Comparison of ENCODE assay signal across 1 cellular context in genomic region chr22:19629720-19630419, GRCh38.
TF ChIP-seq lines count a peak whose summit lies in the region.

No MANE protein-coding gene starts in this region.

TF ChIP-seq in HEK293, 187 proteins besides CTCF, POLR2A, EP300 and RAD21 (continued from another document):
- TF ChIP-seq PATZ1 (tag by site-specific recombination; IDR thresholded peaks at IDR 0.05) = 0 out of 2 replicates have a peak, but pooled peaks have one; percentile 46
- TF ChIP-seq ZNF513 (tag by site-specific recombination; IDR thresholded peaks at IDR 0.05) = no peak
- TF ChIP-seq ZNF324 (tag by site-specific recombination; IDR thresholded peaks at IDR 0.05) = no peak
- peak; percentile 94 for TF ChIP-seq SCRT2 (tag by site-specific recombination; IDR thresholded peaks at IDR 0.05)
- TF ChIP-seq ZNF654 (tag by site-specific recombination; IDR thresholded peaks at IDR 0.05; ENCODE audit: low read depth) = peak; percentile 99
- TF ChIP-seq ZNF660 (tag by site-specific recombination; IDR thresholded peaks at IDR 0.05) = 0 out of 2 replicates have a peak, but pooled peaks have one; percentile 26
- TF ChIP-seq ZSCAN30 (tag by site-specific recombination; IDR thresholded peaks at IDR 0.05) = peak; percentile 75
- TF ChIP-seq ZNF2 (tag by site-specific recombination; IDR thresholded peaks at IDR 0.05) = peak; percentile 60; the same call in 1 of the 2 replicates
- 0 out of 2 replicates have a peak, but pooled peaks have one; percentile 15 for TF ChIP-seq KLF1 (tag by site-specific recombination; IDR thresholded peaks at IDR 0.05)
- TF ChIP-seq MEIS1 (CRISPR knock-in tag; IDR thresholded peaks at IDR 0.05; ENCODE audit: borderline replicate concordance) = no peak
- TF ChIP-seq ZFHX2 (tag by site-specific recombination; conservative IDR thresholded peaks at IDR 0.05) = peak; percentile 39
- TF ChIP-seq EGR2 (tag by site-specific recombination; IDR thresholded peaks at IDR 0.05; ENCODE audit: low read depth) = peak; percentile 48
- peak; percentile 46; the same call in 1 of the 2 replicates for TF ChIP-seq SCRT1 (tag by site-specific recombination; IDR thresholded peaks at IDR 0.05; ENCODE audit: borderline replicate concordance)
- peak; percentile 40; the same call in 1 of the 2 replicates for TF ChIP-seq KLF9 (tag by site-specific recombination; IDR thresholded peaks at IDR 0.05; ENCODE audit: low read depth)
- no peak for TF ChIP-seq HOXA7 (CRISPR knock-in tag; IDR thresholded peaks at IDR 0.05; ENCODE audit: borderline replicate concordance)
- TF ChIP-seq KLF17 (tag by site-specific recombination; IDR thresholded peaks at IDR 0.05) = 0 out of 2 replicates have a peak, but pooled peaks have one; percentile 44
- TF ChIP-seq ZNF692 (tag by site-specific recombination; IDR thresholded peaks at IDR 0.05) = 0 out of 2 replicates have a peak, but pooled peaks have one; percentile 37
- no peak for TF ChIP-seq ZNF580 (tag by site-specific recombination; IDR thresholded peaks at IDR 0.05)
- TF ChIP-seq ZNF747 (tag by site-specific recombination; IDR thresholded peaks at IDR 0.05) = no peak
- peak; percentile 47; the same call in 1 of the 2 replicates for TF ChIP-seq SP7 (tag by site-specific recombination; IDR thresholded peaks at IDR 0.05)
- TF ChIP-seq ZFP3 (tag by site-specific recombination; IDR thresholded peaks at IDR 0.05; ENCODE audit: low read depth) = no peak
